ENCODE assay signal across 12 cellular contexts in genomic region chr7:102613575-102614345, GRCh38. TPM values are rescaled to one million over a fixed set of nuclear protein-coding genes. Genes with fewer than 3 reads are reported as not detected.
DNase-seq lines count a peak whose midpoint lies in the region; ATAC-seq and TF ChIP-seq lines count a peak whose summit lies in the region.
"Not testable (repeated sequence)": the region's sequence is repeated elsewhere in the genome, so short reads cannot be mapped to it uniquely, and the experiment has no call there.
"Had no signal": no experiment of that assay in that cellular context is flagged by ENCODE, and none has a peak within 500 bp of the region (broad histone marks: within the 10 kb centered on the region; RNA-seq: fewer than 3 reads in every experiment).

No MANE protein-coding gene starts in this region.

- peak; percentile 29 for DNase-seq in activated CD8-positive, alpha-beta T cell treated with anti-CD3 and anti-CD28 coated beads for 36 hours
- DNase-seq in right cardiac atrium (peak in 2 of 3 donors; percentile 49 to 65), upper lobe of right lung (peak; percentile 54)

- not testable (repeated sequence) for H3K27ac ChIP-seq in right cardiac atrium (ENCODE audit: low read length); upper lobe of right lung

- H3K36me3 Mint-ChIP-seq in activated CD8-positive, alpha-beta T cell treated with anti-CD3 and anti-CD28 coated beads for 36 hours (ENCODE audit: low read depth) = not testable (repeated sequence)

- not testable (repeated sequence) for H3K4me3 Mint-ChIP-seq in activated CD8-positive, alpha-beta T cell treated with anti-CD3 and anti-CD28 coated beads for 36 hours

- CTCF ChIA-PET in activated CD8-positive, alpha-beta T cell treated with anti-CD3 and anti-CD28 coated beads for 36 hours (lab: Charles Lee) = not testable (repeated sequence)

- TF ChIP-seq CTCF in activated CD8-positive, alpha-beta T cell treated with anti-CD3 and anti-CD28 coated beads for 36 hours (IDR thresholded peaks at IDR 0.05); upper lobe of right lung (IDR thresholded peaks at IDR 0.05): not testable (repeated sequence)

- not testable (repeated sequence) for H3K9me3 ChIP-seq in right cardiac atrium (ENCODE audit: control insufficient read depth, low read length); upper lobe of right lung

- not testable (repeated sequence) for H3K36me3 ChIP-seq in upper lobe of right lung

- H3K4me3 ChIP-seq in right cardiac atrium (ENCODE audit: low read length); upper lobe of right lung: not testable (repeated sequence)

- not testable (repeated sequence) for H3K27me3 ChIP-seq in right cardiac atrium (ENCODE audit: control insufficient read depth, insufficient read depth); upper lobe of right lung

- H3K4me1 Mint-ChIP-seq in activated CD8-positive, alpha-beta T cell treated with anti-CD3 and anti-CD28 coated beads for 36 hours (ENCODE audit: low read depth) = not testable (repeated sequence)

- POLR2A ChIA-PET in activated CD8-positive, alpha-beta T cell treated with anti-CD3 and anti-CD28 coated beads for 36 hours (lab: Charles Lee) = not testable (repeated sequence)

- H3K9me3 Mint-ChIP-seq in activated CD8-positive, alpha-beta T cell treated with anti-CD3 and anti-CD28 coated beads for 36 hours = not testable (repeated sequence)

- intact Hi-C loops in activated CD8-positive, alpha-beta T cell treated with anti-CD3 and anti-CD28 coated beads for 36 hours (cut with micrococcal nuclease); right cardiac atrium (cut with DNase I); upper lobe of right lung (cut with DNase I): not testable (repeated sequence)

- not testable (repeated sequence) for H3K27me3 Mint-ChIP-seq in activated CD8-positive, alpha-beta T cell treated with anti-CD3 and anti-CD28 coated beads for 36 hours

- ATAC-seq in GM18517 (IDR thresholded peaks at IDR 0.05; ENCODE audit: unreplicated experiment) (peak; percentile 64), GM19438 (IDR thresholded peaks at IDR 0.05; ENCODE audit: low read depth, unreplicated experiment) (peak; percentile 61), GM21825 (IDR thresholded peaks at IDR 0.05; ENCODE audit: unreplicated experiment) (peak; percentile 50), HG03039 (IDR thresholded peaks at IDR 0.05; ENCODE audit: unreplicated experiment) (peak; percentile 45), HG03460 (IDR thresholded peaks at IDR 0.05; ENCODE audit: unreplicated experiment) (peak; percentile 64)
- not testable (repeated sequence) for ATAC-seq in activated CD8-positive, alpha-beta T cell treated with anti-CD3 and anti-CD28 coated beads for 36 hours; right cardiac atrium; upper lobe of right lung

- 56% methylated on average over 4 of the region's 15 CpGs for WGBS in right cardiac atrium

- not testable (repeated sequence) for H3K27ac Mint-ChIP-seq in activated CD8-positive, alpha-beta T cell treated with anti-CD3 and anti-CD28 coated beads for 36 hours

- H3K4me1 ChIP-seq in right cardiac atrium (ENCODE audit: control insufficient read depth, insufficient read depth, low read length); upper lobe of right lung: not testable (repeated sequence)

RNA-seq across cellular contexts. Expression of gene RASA4, which starts 2.8 kb away (rescaled TPM):
- total RNA-seq in activated CD8-positive, alpha-beta T cell treated with anti-CD3 and anti-CD28 coated beads for 36 hours = 10 to 100 TPM; 92.6 to 95.1 TPM
- total RNA-seq in right cardiac atrium (10 to 100 TPM; 10.5 to 27.2 (median 22.7) TPM), upper lobe of right lung (78.8 TPM)
- polyA plus RNA-seq in right cardiac atrium = 14.2 TPM

RNA-seq across cellular contexts. Expression of gene UPK3BL1, which starts 28.8 kb away (rescaled TPM):
- total RNA-seq in activated CD8-positive, alpha-beta T cell treated with anti-CD3 and anti-CD28 coated beads for 36 hours = 10 to 100 TPM; 23.8 to 27.8 TPM
- 10 to 100 TPM in 2 of 4 donors, 1 to 10 TPM in 2; 5.1 to 22.6 (median 9.9) TPM for total RNA-seq in right cardiac atrium
- polyA plus RNA-seq in right cardiac atrium = 24.2 TPM
- total RNA-seq in upper lobe of right lung = 39.4 TPM

RNA-seq across cellular contexts. Expression of gene SPDYE2B, which starts 36.4 kb away (rescaled TPM):
- total RNA-seq in activated CD8-positive, alpha-beta T cell treated with anti-CD3 and anti-CD28 coated beads for 36 hours = not detected
- not detected for total RNA-seq in right cardiac atrium
- polyA plus RNA-seq in right cardiac atrium = not detected
- total RNA-seq in upper lobe of right lung = not detected
- total RNA-seq: Calu3, hepatocyte, pancreas, T-cell had no signal
- polyA plus RNA-seq: hepatocyte, pancreas had no signal

RNA-seq across cellular contexts. Expression of gene POLR2J3, which starts 41.4 kb away (rescaled TPM):
- total RNA-seq in activated CD8-positive, alpha-beta T cell treated with anti-CD3 and anti-CD28 coated beads for 36 hours = 10 to 100 TPM; 38.0 to 40.5 TPM
- total RNA-seq in right cardiac atrium (10 to 100 TPM; 10.2 to 17.3 (median 12.3) TPM), upper lobe of right lung (36.7 TPM)
- polyA plus RNA-seq in right cardiac atrium = 54.8 TPM

RNA-seq across cellular contexts. Expression of gene POLR2J2, which starts 57.7 kb away (rescaled TPM):
- total RNA-seq in activated CD8-positive, alpha-beta T cell treated with anti-CD3 and anti-CD28 coated beads for 36 hours = 10 to 100 TPM; 13.2 to 13.8 TPM
- total RNA-seq in right cardiac atrium = 1 to 10 TPM; 3.5 to 5.1 (median 4.1) TPM
- 2.8 TPM for polyA plus RNA-seq in right cardiac atrium
- total RNA-seq in upper lobe of right lung = 14.1 TPM
